In the genomic region with DNA sequence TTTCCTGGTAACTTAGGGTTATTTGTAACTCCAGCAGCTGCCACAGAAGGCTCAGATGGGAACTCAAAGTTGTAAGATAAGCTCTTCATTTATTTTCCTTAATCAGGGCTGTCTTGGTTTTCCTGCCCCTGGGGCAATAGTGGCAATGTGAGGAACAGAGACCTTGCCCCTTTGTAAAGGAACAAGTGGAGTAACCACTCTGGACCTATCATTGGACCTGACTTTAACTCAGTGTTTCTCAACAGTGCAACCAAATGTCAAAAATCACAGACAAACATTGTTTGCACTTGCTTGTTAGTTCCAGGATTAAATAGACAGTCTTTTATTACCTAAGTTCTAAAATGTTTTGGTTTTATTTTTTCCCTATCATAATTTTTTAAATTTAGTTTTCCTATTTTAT, we compare ENCODE assay signal across 37 cellular contexts. TPM values are rescaled to one million over a fixed set of nuclear protein-coding genes. Genes with fewer than 3 reads are reported as not detected.
"Had no signal": no experiment of that assay in that cellular context is flagged by ENCODE, and none has a peak within 500 bp of the region (broad histone marks: within the 10 kb centered on the region; RNA-seq: fewer than 3 reads in every experiment).

No MANE protein-coding gene starts in this region.

- FAIRE-seq: astrocyte, bronchial epithelial cell had no signal

- DNase-seq: activated effector memory CD4-positive, alpha-beta T cell treated with anti-CD3 and anti-CD28 coated beads, Interleukin-2, amount 50 U/mL, for 16 hours; activated effector memory CD4-positive, alpha-beta T cell treated with Interleukin-2 at 50 U/mL for 16 hours; activated gamma-delta T cell; activated gamma-delta T cell treated with Interleukin-2 at 50 U/mL for 16 hours; activated naive CD4-positive, alpha-beta T cell; activated naive CD4-positive, alpha-beta T cell treated with anti-CD3 and anti-CD28 coated beads for 36 hours; activated naive CD4-positive, alpha-beta T cell treated with anti-CD3 and anti-CD28 coated beads, Interleukin-2, amount 10 ng/mL, durations not matched to agents 7 days and 5 days; activated naive CD4-positive, alpha-beta T cell treated with anti-CD3 and anti-CD28 coated beads, Interleukin-2, amount 50 U/mL, for 16 hours; activated naive CD4-positive, alpha-beta T cell treated with Interleukin-2 at 50 U/mL for 16 hours; activated naive CD8-positive, alpha-beta T cell treated with anti-CD3 and anti-CD28 coated beads for 36 hours; activated naive CD8-positive, alpha-beta T cell treated with anti-CD3 and anti-CD28 coated beads, Interleukin-2, amount 10 ng/mL, durations not matched to agents 7 days and 5 days; activated naive CD8-positive, alpha-beta T cell treated with anti-CD3 and anti-CD28 coated beads, Interleukin-2, amount 50 U/mL, for 24 hours; activated T-cell treated with anti-CD3 and anti-CD28 coated beads, Interleukin-2, amount 50 U/mL, for 1 hour; activated T-cell treated with anti-CD3 and anti-CD28 coated beads, Interleukin-2, amount 50 U/mL, for 24 hours; activated T-cell treated with anti-CD3 and anti-CD28 coated beads, Interleukin-2, amount 50 U/mL, for 4 hours; activated T-cell treated with anti-CD3 and anti-CD28 coated beads, Interleukin-2, amount 50 U/mL, for 48 hours; activated T-cell treated with anti-CD3 and anti-CD28 coated beads, Interleukin-2, amount 50 U/mL, for 72 hours; adrenal gland; amniotic stem cell; amygdala; anterior cingulate cortex; aorta; body of pancreas; brain microvascular endothelial cell; caudate nucleus; central memory CD4-positive, alpha-beta T cell; cerebellar nuclear complex had no signal

- H3K27me3 ChIP-seq: adrenal gland, ascending aorta, body of pancreas, brain microvascular endothelial cell, breast epithelium, cardiac muscle cell had no signal

- H3K27ac ChIP-seq: adrenal gland, ascending aorta, body of pancreas, brain microvascular endothelial cell, breast epithelium, cardiac muscle cell had no signal

- H3K9me3 ChIP-seq: adrenal gland, ascending aorta, body of pancreas, breast epithelium had no signal

- H3K36me3 ChIP-seq: adrenal gland, ascending aorta, brain microvascular endothelial cell, breast epithelium, cardiac muscle cell had no signal

- ATAC-seq: activated naive CD4-positive, alpha-beta T cell treated with anti-CD3 and anti-CD28 coated beads, Interleukin-2, amount 50 U/mL, for 72 hours; activated naive CD8-positive, alpha-beta T cell treated with anti-CD3 and anti-CD28 coated beads, Interleukin-2, amount 50 U/mL, for 24 hours; activated T-cell treated with anti-CD3 and anti-CD28 coated beads, Interleukin-2, amount 50 U/mL, for 4 hours; activated T-cell treated with anti-CD3 and anti-CD28 coated beads, Interleukin-2, amount 50 U/mL, for 72 hours; activated T-helper 17 cell treated with anti-CD3 and anti-CD28 coated beads, Interleukin-2, amount 50 U/mL, for 72 hours; body of pancreas had no signal

- H3K4me1 ChIP-seq: body of pancreas, breast epithelium had no signal

- H3K4me3 ChIP-seq: adrenal gland, ascending aorta, body of pancreas, breast epithelium, cardiac muscle cell had no signal

RNA-seq across cellular contexts. Expression of a gene that starts 2.8 kb away (rescaled TPM):
- total RNA-seq: activated naive CD4-positive, alpha-beta T cell treated with anti-CD3 and anti-CD28 coated beads for 36 hours; activated naive CD4-positive, alpha-beta T cell treated with anti-CD3 and anti-CD28 coated beads, Interleukin-2, amount 50 U/mL, for 72 hours; activated naive CD8-positive, alpha-beta T cell treated with anti-CD3 and anti-CD28 coated beads for 36 hours; activated naive CD8-positive, alpha-beta T cell treated with anti-CD3 and anti-CD28 coated beads, Interleukin-2, amount 10 ng/mL, durations not matched to agents 7 days and 5 days; activated T-cell treated with anti-CD3 and anti-CD28 coated beads, Interleukin-2, amount 50 U/mL, for 4 hours; activated T-cell treated with anti-CD3 and anti-CD28 coated beads, Interleukin-2, amount 50 U/mL, for 72 hours; activated T-helper 1 cell treated with anti-CD3 and anti-CD28 coated beads, Interleukin-12 subunit alpha, Interleukin-12 subunit beta, Interleukin-2, Interleukin-4 antibody, amounts not matched to agents 30 ng/mL and 10 ng/mL and 1 ng/mL, durations not matched to agents 14 hours and 24 hours and 36 hours; activated T-helper 17 cell treated with anti-CD3 and anti-CD28 coated beads, Interleukin-2, amount 50 U/mL, for 72 hours; activated T-helper 2 cell treated with anti-CD3 and anti-CD28 coated beads, Interferon-gamma antibody, Interleukin-2, Interleukin-4, amounts not matched to agents 10 μg/mL and 5 μg/mL and 100 μg/mL, durations not matched to agents 14 hours and 24 hours and 36 hours; astrocyte; bronchial epithelial cell; cardiac muscle cell; cerebellum had no signal
- polyA plus RNA-seq: cardiac muscle cell had no signal
